ENCODE assay signal across 9 cellular contexts in genomic region chr1:210233495-210234253, GRCh38. TPM values are rescaled to one million over a fixed set of nuclear protein-coding genes. Genes with fewer than 3 reads are reported as not detected.
DNase-seq lines count a peak whose midpoint lies in the region; ATAC-seq and TF ChIP-seq lines count a peak whose summit lies in the region.
"Had no signal": no experiment of that assay in that cellular context is flagged by ENCODE, and none has a peak within 500 bp of the region (broad histone marks: within the 10 kb centered on the region; RNA-seq: fewer than 3 reads in every experiment).

No MANE protein-coding gene starts in this region.

- peak overlapping the region; percentile 65 for H3K4me3 Mint-ChIP-seq in WTC11

- H3K36me3 ChIP-seq in IMR-90 (ENCODE audit: control insufficient read depth, insufficient read depth, low read length) (no peaks in the 10 kb centered on the region), urinary bladder (ENCODE audit: insufficient read depth) (no peaks in the 10 kb centered on the region)
- H3K36me3 ChIP-seq: neutrophil had no signal

- no peak overlapping the region for H3K9ac ChIP-seq in IMR-90 (ENCODE audit: low read depth, low read length)

- TF ChIP-seq POLR2A in IMR-90 (IDR thresholded peaks at IDR 0.05; ENCODE audit: low read depth, low read length) = no peak

- BruUV-seq in IMR-90 (replicated peaks; lab: Mats Ljungman, UMichigan) = no TSS peak

- H4K20me1 ChIP-seq in IMR-90 (ENCODE audit: insufficient read depth, low read length) = no peaks in the 10 kb centered on the region

- no peak overlapping the region for H2BK5ac ChIP-seq in IMR-90 (ENCODE audit: low read depth, low read length, poor library complexity, severe bottlenecking)

- no peak for TF ChIP-seq CTCF in IMR-90 (conservative IDR thresholded peaks at IDR 0.05; ENCODE audit: low read depth, low read length)
- no peak for TF ChIP-seq CTCF in WTC11 (IDR thresholded peaks at IDR 0.05)
- TF ChIP-seq CTCF in fibroblast of mammary gland (conservative IDR thresholded peaks at IDR 0.05; ENCODE audit: control insufficient read depth, insufficient read depth, low read depth, low read length) = no peak

- TF ChIP-seq RAD21 in IMR-90 (IDR thresholded peaks at IDR 0.05; ENCODE audit: low read length) = no peak

- peak; percentile 69 for ATAC-seq in IMR-90 (ENCODE audit: low read depth)
- ATAC-seq in WTC11 = peak; percentile 43

- H3K9me3 Mint-ChIP-seq in WTC11 = no peaks in the 10 kb centered on the region

- peak overlapping the region; percentile 73; the same call in 1 of the 2 replicates for H3K14ac ChIP-seq in IMR-90 (replicated peaks; ENCODE audit: low read depth, low read length)

- no peak overlapping the region for H4K5ac ChIP-seq in IMR-90 (ENCODE audit: low read depth, low read length)

- H3K4me1 ChIP-seq in IMR-90 (ENCODE audit: control insufficient read depth, insufficient read depth, low read length) (peaks cover 7% of the 10 kb centered on the region; the same call in 1 of the 2 replicates), urinary bladder (ENCODE audit: insufficient read depth) (no peaks in the 10 kb centered on the region)

- peak overlapping the region; percentile 36; the same call in 1 of the 2 replicates for H3K27ac ChIP-seq in IMR-90 (ENCODE audit: insufficient read depth, low read length)
- H3K27ac ChIP-seq in urinary bladder (ENCODE audit: low read depth) = no peak overlapping the region
- H3K27ac ChIP-seq: neutrophil had no signal

- POLR2A ChIA-PET in IMR-90 (lab: Charles Lee; ENCODE audit: unreplicated experiment) (no interaction called here), WTC11 (lab: Charles Lee) (interaction anchor here (0.6 to 4.0 kb wide), 3 partner anchors 18 to 132 kb away, joined by 3 to 25 read pairs (median 5); no protein-coding TSS in a partner anchor)

- H3K27ac Mint-ChIP-seq in WTC11 = no peak overlapping the region

- H2AK9ac ChIP-seq in IMR-90 (replicated peaks; ENCODE audit: low read depth, low read length, poor library complexity) = peak overlapping the region; percentile 79

- peak overlapping the region; percentile 96 for H3K4me2 ChIP-seq in IMR-90 (ENCODE audit: low read depth, low read length)

- peak overlapping the region; percentile 97 for H2BK120ac ChIP-seq in IMR-90 (ENCODE audit: low read depth, low read length)

- H3K56ac ChIP-seq in IMR-90 (ENCODE audit: extremely low read depth, insufficient read depth, low read length) = no peak overlapping the region; the same call in 1 of the 2 replicates

- DNase-seq in C1 segment of cervical spinal cord (lab: John Stamatoyannopoulos, UW) (peak in 10 of 14 donors; percentile 32 to 77 (median 59)), IMR-90 (peak; percentile 52), WTC11 (ENCODE audit: low spot score) (peak; percentile 42), fibroblast of mammary gland (ENCODE audit: low read depth) (peak; percentile 51), myocyte (ENCODE audit: low read depth) (peak; percentile 82), SIG-M5 treated with dmso at 0.1 percent for 504 hours (lab: John Stamatoyannopoulos, UW; ENCODE audit: unreplicated experiment) (no peak), NOMO-1 (lab: John Stamatoyannopoulos, UW; ENCODE audit: unreplicated experiment in 2 of 2) (no peak)

- H3K9me3 ChIP-seq in IMR-90 (ENCODE audit: control insufficient read depth, insufficient read depth, low read length) = no peaks in the 10 kb centered on the region
- H3K9me3 ChIP-seq: neutrophil had no signal

- peak overlapping the region in 1 of 2 experiments; percentile 75; a peak in 1 of 4 replicates for H4K8ac ChIP-seq in IMR-90 (ENCODE audit: low read depth in 2 of 2, low read length in 2 of 2)

- peaks cover 34% of the 10 kb centered on the region for H3K4me1 Mint-ChIP-seq in WTC11

- intact Hi-C loops in IMR-90 (cut with micrococcal nuclease) = no loop called here

- H2BK15ac ChIP-seq in IMR-90 (ENCODE audit: low read depth, low read length) = no peak overlapping the region

- no peaks in the 10 kb centered on the region for H3K79me1 ChIP-seq in IMR-90 (ENCODE audit: low read depth in 1 of 2, low read length in 2 of 2)

- no peaks in the 10 kb centered on the region for H3K36me3 Mint-ChIP-seq in WTC11

- peak overlapping the region; percentile 93 for H2AFZ ChIP-seq in IMR-90 (replicated peaks; ENCODE audit: low read length, poor library complexity)

- H3K18ac ChIP-seq in IMR-90 (ENCODE audit: low read depth, low read length) = peak overlapping the region; percentile 58; the same call in 1 of the 2 replicates

- H3K9me1 ChIP-seq in IMR-90 (ENCODE audit: insufficient read depth, low read length) = peaks cover 8% of the 10 kb centered on the region; the same call in 1 of the 2 replicates

- peaks cover 66% of the 10 kb centered on the region for H3K27me3 Mint-ChIP-seq in WTC11 (ENCODE audit: low read depth)

- peak overlapping the region; percentile 60 for H3K4me3 ChIP-seq in IMR-90 (ENCODE audit: insufficient read depth, low read depth, low read length)
- peak overlapping the region; percentile 48 for H3K4me3 ChIP-seq in fibroblast of mammary gland (ENCODE audit: control insufficient read depth, low read depth, low read length)
- H3K4me3 ChIP-seq in urinary bladder (ENCODE audit: low read depth, low read length) = peak overlapping the region; percentile 91

- peak overlapping the region; percentile 72; the same call in 1 of the 2 replicates for H3K23ac ChIP-seq in IMR-90 (ENCODE audit: low read depth, low read length)

- dilution Hi-C loops in IMR-90 (cut with HindIII; ENCODE audit: low sequenced_read_pairs, unreplicated experiment) = no loop called here

- H3K27me3 ChIP-seq in IMR-90 (ENCODE audit: control insufficient read depth, insufficient read depth, low read length) = peaks cover 52% of the 10 kb centered on the region

- H2AK5ac ChIP-seq in IMR-90 (ENCODE audit: low read depth, low read length) = peak overlapping the region; percentile 5; the same call in 1 of the 2 replicates

- peak overlapping the region; percentile 61 for H4K91ac ChIP-seq in IMR-90 (ENCODE audit: insufficient read depth, low read depth, low read length)

- H2BK20ac ChIP-seq in IMR-90 (ENCODE audit: low read depth, low read length) = peak overlapping the region; percentile 58; the same call in 1 of the 2 replicates

- no CpG with 5 or more reads among the region's 56 CpGs for WGBS in IMR-90 (ENCODE audit: extremely low coverage in 2 of 2, insufficient read length in 1 of 2), 2 experiments
- 2% methylated on average over 56 of the region's 56 CpGs for WGBS in urinary bladder

- in situ Hi-C loops in IMR-90 (cut with MboI; ENCODE audit: low sequenced_read_pairs) = no loop called here

- CTCF ChIA-PET in IMR-90 (lab: Yijun Ruan, JAX) = interaction anchor here (0.5 to 1.7 kb wide), 3 partner anchors 11 to 215 kb away, joined by 3 to 5 read pairs (median 4); no protein-coding TSS in a partner anchor
- CTCF ChIA-PET in WTC11 (lab: Charles Lee) = interaction anchor here (0.7 to 2.0 kb wide), 9 partner anchors 11 to 83 kb away, joined by 3 to 11 read pairs (median 5); no protein-coding TSS in a partner anchor

- peak overlapping the region; percentile 95 for H3K4ac ChIP-seq in IMR-90 (ENCODE audit: low read depth, low read length)

TF ChIP-seq in IMR-90, 13 proteins besides CTCF, POLR2A, EP300 and RAD21 (continues in another document):
- TF ChIP-seq ELK1 (IDR thresholded peaks at IDR 0.05; ENCODE audit: borderline replicate concordance, low read depth, low read length) (no peak), NFE2L2 (IDR thresholded peaks at IDR 0.05; ENCODE audit: low read depth, low read length) (no peak), RCOR1 (IDR thresholded peaks at IDR 0.05; ENCODE audit: insufficient replicate concordance, low read length) (no peak), BHLHE40 (IDR thresholded peaks at IDR 0.05; ENCODE audit: low read depth, low read length) (no peak), MAZ (IDR thresholded peaks at IDR 0.05; ENCODE audit: borderline replicate concordance, low read depth, low read length) (peak; percentile 43; the same call in 1 of the 2 replicates), RFX5 (IDR thresholded peaks at IDR 0.05; ENCODE audit: low read depth, low read length) (no peak)

TF ChIP-seq in WTC11, 78 proteins besides CTCF, POLR2A, EP300 and RAD21 (continues in another document):
- TF ChIP-seq ZNF532 (CRISPR knock-in tag; IDR thresholded peaks at IDR 0.05; ENCODE audit: borderline replicate concordance) = no peak
- TF ChIP-seq NFYB (CRISPR knock-in tag; conservative IDR thresholded peaks at IDR 0.05; ENCODE audit: low read depth) = no peak
- TF ChIP-seq FOXK1 (CRISPR knock-in tag; IDR thresholded peaks at IDR 0.05) = peak; percentile 76

RNA-seq across cellular contexts. Expression of gene SERTAD4, which starts 1.1 kb away (rescaled TPM):
- total RNA-seq in IMR-90 (2012; rRNA removed) (under 0.01 TPM in 2 replicates), WTC11 (2021) (2.7 to 4.6 TPM (median 2.8 TPM) in 3 replicates), myocyte (0.05 TPM in 1 of 2 replicates, not detected in the other), urinary bladder (6.9 TPM)
- polyA plus RNA-seq in IMR-90 (2012; rRNA removed) (0.07 and 0.22 TPM in 2 replicates), urinary bladder (1.4 TPM)
- 0.01 and 0.04 TPM in 2 replicates for polyA plus RNA-seq in IMR-90 (2012; cell fraction: cytosol; rRNA removed)
- polyA plus RNA-seq in IMR-90 (2012; cell fraction: nucleus; rRNA removed; ENCODE audit: low replicate concordance) = 0.03 and 0.11 TPM in 2 replicates
- 9.1 TPM for polyA plus RNA-seq in myocyte (2012)

Comparison
In these comparisons a context has a peak if more than half of its experiments do, and no peak if none do; other contexts are left out.
1. DNase-seq: peak in C1 segment of cervical spinal cord (10 of 14), IMR-90 (single experiment), WTC11 (single experiment), fibroblast of mammary gland (single experiment) and myocyte (single experiment); none in SIG-M5 treated with dmso at 0.1 percent for 504 hours (single experiment) and NOMO-1 (0 of 2).
2. Peak in every context shown above with its lines, with median percentiles within 50 percentile points of each other: H3K4me3 ChIP-seq.